Comparison of ENCODE assay signal across 6 cellular contexts in the genomic region with DNA sequence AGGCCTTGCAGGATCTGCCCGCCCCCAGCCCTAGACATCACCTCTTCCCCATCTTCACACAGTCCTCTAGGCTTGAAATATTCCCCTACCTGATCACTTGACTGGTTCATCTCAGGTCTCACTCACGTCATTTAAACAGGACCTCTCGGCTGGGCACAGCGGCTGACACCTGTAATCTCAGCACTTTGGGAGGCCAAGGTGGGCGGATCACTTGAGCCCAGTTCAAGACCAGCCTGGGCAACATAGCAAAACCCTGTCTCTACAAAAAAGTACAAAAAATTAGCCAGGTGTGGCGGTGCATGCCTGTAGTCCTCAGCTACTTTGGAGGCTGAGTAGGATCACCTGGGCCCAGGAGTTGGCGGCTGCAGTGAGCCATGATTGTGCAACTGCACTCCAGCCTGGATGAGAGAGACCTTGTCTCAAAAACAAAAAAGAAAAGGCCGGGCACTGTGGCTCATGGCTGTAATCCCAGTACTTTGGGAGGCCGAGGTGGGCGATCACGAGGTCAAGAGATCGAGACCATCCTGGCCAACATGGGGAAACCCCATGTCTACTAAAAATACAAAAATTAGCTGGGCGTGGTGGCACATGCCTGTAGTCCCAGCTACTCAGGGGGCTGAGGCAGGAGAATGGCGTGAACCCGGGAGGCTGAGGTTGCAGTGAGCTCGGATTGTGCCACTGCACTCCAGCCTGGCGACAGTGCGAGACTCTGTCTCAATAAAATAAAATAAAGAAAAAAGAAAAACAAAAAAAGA. TPM values are rescaled to one million over a fixed set of nuclear protein-coding genes. Genes with fewer than 3 reads are reported as not detected.
DNase-seq lines count a peak whose midpoint lies in the region; ATAC-seq and TF ChIP-seq lines count a peak whose summit lies in the region.
"Not testable (repeated sequence)": the region's sequence is repeated elsewhere in the genome, so short reads cannot be mapped to it uniquely, and the experiment has no call there.

No MANE protein-coding gene starts in this region.

- not testable (repeated sequence) for H3K56ac ChIP-seq in H9 (ENCODE audit: insufficient read length, low read depth, low read length)

- not testable (repeated sequence) for H3K27ac ChIP-seq in H9 (ENCODE audit: insufficient read length, low read depth, low read length)
- H3K27ac ChIP-seq in gastroesophageal sphincter, result peak overlapping the region in 3 of 4 donors; percentile 74 to 86 (median 84)

- not testable (repeated sequence) for DNase-seq in H9; WTC11 (ENCODE audit: low spot score); activated naive CD8-positive, alpha-beta T cell treated with anti-CD3 and anti-CD28 coated beads for 36 hours; neural crest cell (ENCODE audit: low read depth, low spot score); type B pancreatic cell (ENCODE audit: extremely low spot score, unreplicated experiment)

- not testable (repeated sequence) for TF ChIP-seq POLR2A in gastroesophageal sphincter (IDR thresholded peaks at IDR 0.05)

- not testable (repeated sequence) for H3K79me1 ChIP-seq in H9 (ENCODE audit: insufficient read depth, low read depth, low read length, poor library complexity, severe bottlenecking)

- not testable (repeated sequence) for H3K4me2 ChIP-seq in H9 (ENCODE audit: insufficient read depth, insufficient read length, low read length)

- H3K9ac ChIP-seq in H9 (ENCODE audit: extremely low read depth, insufficient read length, low read length), result not testable (repeated sequence)

- peaks cover 6 to 21% of the 10 kb centered on the region in 2 experiments for H3K4me1 Mint-ChIP-seq in H9
- peaks cover 17% of the 10 kb centered on the region for H3K4me1 Mint-ChIP-seq in WTC11
- peaks cover 49% of the 10 kb centered on the region for H3K4me1 Mint-ChIP-seq in activated naive CD8-positive, alpha-beta T cell treated with anti-CD3 and anti-CD28 coated beads for 36 hours
- peaks cover 48% of the 10 kb centered on the region for H3K4me1 Mint-ChIP-seq in neural crest cell
- H3K4me1 Mint-ChIP-seq in type B pancreatic cell (ENCODE audit: unreplicated experiment), result peaks cover 13% of the 10 kb centered on the region

- not testable (repeated sequence) for H3K14ac ChIP-seq in H9 (ENCODE audit: insufficient read depth, low read length)

- not testable (repeated sequence) for H4K91ac ChIP-seq in H9 (ENCODE audit: insufficient read length, low read depth, low read length)

- H3K27ac Mint-ChIP-seq in H9 (peak overlapping the region; percentile 42 to 82 (median 69); a peak in 4 of 7 replicates), WTC11 (peak overlapping the region; percentile 85), type B pancreatic cell (peak overlapping the region; percentile 99)
- H3K27ac Mint-ChIP-seq in activated naive CD8-positive, alpha-beta T cell treated with anti-CD3 and anti-CD28 coated beads for 36 hours, result peak overlapping the region; percentile 99
- not testable (repeated sequence) for H3K27ac Mint-ChIP-seq in neural crest cell (ENCODE audit: unreplicated experiment)

- not testable (repeated sequence) for H3K27me3 ChIP-seq in H9 (ENCODE audit: insufficient read depth, low read length); gastroesophageal sphincter

- not testable (repeated sequence) for H2AFZ ChIP-seq in H9 (ENCODE audit: low read length)

- not testable (repeated sequence) for H2BK15ac ChIP-seq in H9 (ENCODE audit: low read depth, low read length)

- not testable (repeated sequence) for H3K9me3 Mint-ChIP-seq in H9; WTC11; activated naive CD8-positive, alpha-beta T cell treated with anti-CD3 and anti-CD28 coated beads for 36 hours; neural crest cell; type B pancreatic cell

- not testable (repeated sequence) for H2BK12ac ChIP-seq in H9 (ENCODE audit: insufficient read length, low read depth, low read length)

- H3K79me2 ChIP-seq in H9 (ENCODE audit: insufficient read depth, low read length), result not testable (repeated sequence)

- H2AK5ac ChIP-seq in H9 (ENCODE audit: insufficient read length, low read length), result not testable (repeated sequence)

- TF ChIP-seq CTCF in H9 (conservative IDR thresholded peaks at IDR 0.05); WTC11 (IDR thresholded peaks at IDR 0.05); gastroesophageal sphincter (IDR thresholded peaks at IDR 0.05); neural crest cell (conservative IDR thresholded peaks at IDR 0.05); type B pancreatic cell (conservative IDR thresholded peaks at IDR 0.05): not testable (repeated sequence)

- not testable (repeated sequence) for H4K20me1 ChIP-seq in H9 (ENCODE audit: control insufficient read depth, insufficient read depth, insufficient read length)

- not testable (repeated sequence) for H4K5ac ChIP-seq in H9 (ENCODE audit: insufficient read length, low read depth, low read length)

- peak overlapping the region in 1 of 2 experiments; percentile 100; a peak in 3 of 5 replicates for H3K4me3 Mint-ChIP-seq in H9
- not testable (repeated sequence) for H3K4me3 Mint-ChIP-seq in WTC11, type B pancreatic cell
- peak overlapping the region; percentile 99 for H3K4me3 Mint-ChIP-seq in activated naive CD8-positive, alpha-beta T cell treated with anti-CD3 and anti-CD28 coated beads for 36 hours
- H3K4me3 Mint-ChIP-seq in neural crest cell, result peak overlapping the region; percentile 100

- H3K36me3 Mint-ChIP-seq in H9 (ENCODE audit: insufficient read depth in 1 of 3, low read depth in 3 of 3) (peaks cover 30 to 66% (median 58%) of the 10 kb centered on the region in 3 experiments), WTC11 (peaks cover 37% of the 10 kb centered on the region), neural crest cell (ENCODE audit: low read depth) (peaks cover 15% of the 10 kb centered on the region), type B pancreatic cell (peaks cover 21% of the 10 kb centered on the region)
- peaks cover 55% of the 10 kb centered on the region for H3K36me3 Mint-ChIP-seq in activated naive CD8-positive, alpha-beta T cell treated with anti-CD3 and anti-CD28 coated beads for 36 hours

- H3K36me3 ChIP-seq in gastroesophageal sphincter, result peaks cover 0 to 58% of the 10 kb centered on the region in 2 donors

- not testable (repeated sequence) for H2BK20ac ChIP-seq in H9 (ENCODE audit: low read depth, low read length, poor library complexity, severe bottlenecking)

- not testable (repeated sequence) for H3T11ph ChIP-seq in H9 (ENCODE audit: low read length)

- not testable (repeated sequence) for H3K18ac ChIP-seq in H9 (ENCODE audit: insufficient read length, low read depth, low read length)

- H2BK5ac ChIP-seq in H9 (ENCODE audit: insufficient read length, low read length), result not testable (repeated sequence)

- H3K9me3 ChIP-seq in H9 (ENCODE audit: control insufficient read depth, low read depth, low read length); gastroesophageal sphincter: not testable (repeated sequence)

- H3K23me2 ChIP-seq in H9 (ENCODE audit: insufficient read length, low read depth, low read length, poor library complexity, severe bottlenecking), result peaks cover 12% of the 10 kb centered on the region

- no CpG with 5 or more reads among the region's 18 CpGs for WGBS in H9 (ENCODE audit: extremely low coverage, insufficient read length, low lambda C conversion rate)
- WGBS in gastroesophageal sphincter (ENCODE audit: low coverage in 1 of 2), 2 donors, result 83 to 86% methylated on average over 6 to 11 of the region's 18 CpGs

- H3K4ac ChIP-seq in H9 (ENCODE audit: low read depth, low read length), result not testable (repeated sequence)

- TF ChIP-seq EP300 in gastroesophageal sphincter (IDR thresholded peaks at IDR 0.05), result not testable (repeated sequence)

- POLR2A ChIA-PET in WTC11 (lab: Charles Lee), result interaction anchor here (1.5 kb wide), 1 partner anchor 62 kb away, joined by 3 read pairs; no protein-coding TSS in a partner anchor

- not testable (repeated sequence) for H4K8ac ChIP-seq in H9 (replicated peaks; ENCODE audit: insufficient read length, low read depth, low read length)

- H3K4me3 ChIP-seq in gastroesophageal sphincter, result not testable (repeated sequence)

- not testable (repeated sequence) for ATAC-seq in WTC11, gastroesophageal sphincter

- not testable (repeated sequence) for H3K27me3 Mint-ChIP-seq in H9 (ENCODE audit: low read depth); WTC11 (ENCODE audit: low read depth); activated naive CD8-positive, alpha-beta T cell treated with anti-CD3 and anti-CD28 coated beads for 36 hours; neural crest cell (ENCODE audit: low read depth); type B pancreatic cell

- CTCF ChIA-PET in WTC11 (lab: Charles Lee), result interaction anchor here (2.2 to 5.7 kb wide), 4 partner anchors 7 to 85 kb away, joined by 7 to 56 read pairs (median 16); partner anchors contain the start of genes CAPN1, SYVN1 and TM7SF2

- not testable (repeated sequence) for H2BK120ac ChIP-seq in H9 (ENCODE audit: low read depth, low read length, poor library complexity, severe bottlenecking)

- not testable (repeated sequence) for H3K23ac ChIP-seq in H9 (ENCODE audit: insufficient read length, low read depth, low read length)

- H3K4me1 ChIP-seq in H9 (ENCODE audit: insufficient read depth, low read length), result not testable (repeated sequence)
- H3K4me1 ChIP-seq in gastroesophageal sphincter, result peaks cover 3 to 69% (median 25%) of the 10 kb centered on the region in 3 donors

RNA-seq across cellular contexts. Expression of gene ZNHIT2, which starts 1.6 kb away (rescaled TPM):
- total RNA-seq in H9 (2021) (18.3 and 19.0 TPM in 2 replicates), WTC11 (2021) (15.9 to 18.3 TPM (median 16.7 TPM) in 3 replicates), gastroesophageal sphincter (10 to 100 TPM; 13.6 to 19.1 (median 15.4) TPM), neural crest cell (8.0 and 8.3 TPM in 2 replicates), type B pancreatic cell (ENCODE audit: low replicate concordance) (11.4 and 12.2 TPM in 2 replicates)
- 10 to 100 TPM; 14.9 to 15.1 TPM for total RNA-seq in activated naive CD8-positive, alpha-beta T cell treated with anti-CD3 and anti-CD28 coated beads for 36 hours

RNA-seq across cellular contexts. Expression of gene FAU, which starts 2.8 kb away (rescaled TPM):
- total RNA-seq in H9 (2021), result 898 and 954 TPM in 2 replicates
- 951 to 991 TPM (median 985 TPM) in 3 replicates for total RNA-seq in WTC11 (2021)
- 1,000 to 10,000 TPM; 1,087 to 1,097 TPM for total RNA-seq in activated naive CD8-positive, alpha-beta T cell treated with anti-CD3 and anti-CD28 coated beads for 36 hours
- 100 to 1,000 TPM; 464 to 971 (median 566) TPM for total RNA-seq in gastroesophageal sphincter
- total RNA-seq in neural crest cell, result 697 and 738 TPM in 2 replicates
- 758 and 795 TPM in 2 replicates for total RNA-seq in type B pancreatic cell (ENCODE audit: low replicate concordance)

RNA-seq across cellular contexts. Expression of gene MRPL49, which starts 3.0 kb away (rescaled TPM):
- total RNA-seq in H9 (2021), result 66.7 and 73.4 TPM in 2 replicates
- total RNA-seq in WTC11 (2021), result 51.3 to 55.9 TPM (median 53.3 TPM) in 3 replicates
- 100 to 1,000 TPM in 1 of 2 experiments, 10 to 100 TPM in 1; 99.9 to 100 TPM for total RNA-seq in activated naive CD8-positive, alpha-beta T cell treated with anti-CD3 and anti-CD28 coated beads for 36 hours
- 100 to 1,000 TPM in 1 of 4 donors, 10 to 100 TPM in 3; 83.9 to 114 (median 94.1) TPM for total RNA-seq in gastroesophageal sphincter
- total RNA-seq in neural crest cell, result 50.3 and 59.3 TPM in 2 replicates
- total RNA-seq in type B pancreatic cell (ENCODE audit: low replicate concordance), result 49.1 and 54.8 TPM in 2 replicates

RNA-seq across cellular contexts. Expression of gene TM7SF2, which starts 7.4 kb away (rescaled TPM):
- total RNA-seq in H9 (2021) (74.8 and 76.1 TPM in 2 replicates), WTC11 (2021) (63.8 to 74.9 TPM (median 71.5 TPM) in 3 replicates), gastroesophageal sphincter (10 to 100 TPM in 3 of 4 donors, 1 to 10 TPM in 1; 7.1 to 25.2 (median 18.3) TPM), neural crest cell (102 and 104 TPM in 2 replicates), type B pancreatic cell (ENCODE audit: low replicate concordance) (52.2 and 61.3 TPM in 2 replicates)
- 10 to 100 TPM; 12.3 to 14.7 TPM for total RNA-seq in activated naive CD8-positive, alpha-beta T cell treated with anti-CD3 and anti-CD28 coated beads for 36 hours

RNA-seq across cellular contexts. Expression of gene SYVN1, which starts 15.2 kb away (rescaled TPM):
- total RNA-seq in H9 (2021), result 31.3 and 31.6 TPM in 2 replicates
- total RNA-seq in WTC11 (2021), result 27.6 to 34.8 TPM (median 31.8 TPM) in 3 replicates
- 10 to 100 TPM; 27.5 to 29.3 TPM for total RNA-seq in activated naive CD8-positive, alpha-beta T cell treated with anti-CD3 and anti-CD28 coated beads for 36 hours
- total RNA-seq in gastroesophageal sphincter, result 10 to 100 TPM; 19.0 to 38.7 (median 26.0) TPM
- 35.1 and 36.7 TPM in 2 replicates for total RNA-seq in neural crest cell
- total RNA-seq in type B pancreatic cell (ENCODE audit: low replicate concordance), result 48.6 and 50.6 TPM in 2 replicates
